ENCODE assay signal across 8 cellular contexts in genomic region chr9:129110740-129111142, GRCh38. TPM values are rescaled to one million over a fixed set of nuclear protein-coding genes. Genes with fewer than 3 reads are reported as not detected.
DNase-seq lines count a peak whose midpoint lies in the region; ATAC-seq and TF ChIP-seq lines count a peak whose summit lies in the region.

Gene CRAT (minus strand): TSS chr9:129110793. CDS start chr9:129110509, 284 bp downstream.

- CTCF ChIA-PET in BJ (lab: Yijun Ruan, JAX) = interaction anchor here (1.6 to 2.6 kb wide), 2 partner anchors 8 to 20 kb away, joined by 5 to 6 read pairs; no protein-coding TSS in a partner anchor
- CTCF ChIA-PET in activated CD4-positive, alpha-beta T cell treated with anti-CD3 and anti-CD28 coated beads, Interleukin-2, amount 10 ng/mL, durations not matched to agents 7 days and 5 days (lab: Charles Lee) = interaction anchor here (0.6 kb wide), 1 partner anchor 18 kb away, joined by 3 read pairs; no protein-coding TSS in a partner anchor

- H3K27me3 ChIP-seq in BJ (ENCODE audit: control insufficient read depth, insufficient read depth, low read length) = no peaks in the 10 kb centered on the region

- peaks cover 13% of the 10 kb centered on the region for H3K36me3 ChIP-seq in BJ (ENCODE audit: control insufficient read depth, insufficient read depth, low read length)

- H3K27ac ChIP-seq in coronary artery = peak within 1 kb of the TSS; percentile 88 to 91

- TF ChIP-seq CTCF in BJ (IDR thresholded peaks at IDR 0.05; ENCODE audit: insufficient read depth, low read depth, low read length) (no peak), coronary artery (IDR thresholded peaks at IDR 0.05) (no peak)

- ATAC-seq in GM19324 (IDR thresholded peaks at IDR 0.05; ENCODE audit: low FRiP score, unreplicated experiment) (peak; percentile 66), HG03457 (IDR thresholded peaks at IDR 0.05; ENCODE audit: unreplicated experiment) (peak; percentile 40)

- peak within 1 kb of the TSS; percentile 97 for H3K4me3 Mint-ChIP-seq in activated CD4-positive, alpha-beta T cell treated with anti-CD3 and anti-CD28 coated beads, Interleukin-2, amount 10 ng/mL, durations not matched to agents 7 days and 5 days

- POLR2A ChIA-PET in BJ (lab: Charles Lee) = no interaction called here
- POLR2A ChIA-PET in activated CD4-positive, alpha-beta T cell treated with anti-CD3 and anti-CD28 coated beads, Interleukin-2, amount 10 ng/mL, durations not matched to agents 7 days and 5 days (lab: Charles Lee) = no interaction called here

- peak within 1 kb of the TSS; percentile 97 for H3K27ac Mint-ChIP-seq in activated CD4-positive, alpha-beta T cell treated with anti-CD3 and anti-CD28 coated beads, Interleukin-2, amount 10 ng/mL, durations not matched to agents 7 days and 5 days

- H3K9me3 Mint-ChIP-seq in activated CD4-positive, alpha-beta T cell treated with anti-CD3 and anti-CD28 coated beads, Interleukin-2, amount 10 ng/mL, durations not matched to agents 7 days and 5 days = no peaks in the 10 kb centered on the region

- DNase-seq in BJ (ENCODE audit: low read depth) (peak; percentile 50), NCI-H526 treated with DMSO at 0.1 percent for 48 hours (lab: John Stamatoyannopoulos, UW) (peak; percentile 54), coronary artery (ENCODE audit: low spot score) (peak; percentile 98), left kidney (ENCODE audit: low read depth, low spot score) (peak; percentile 97)
- DNase-seq in activated CD4-positive, alpha-beta T cell treated with anti-CD3 and anti-CD28 coated beads, Interleukin-2, amount 10 ng/mL, durations not matched to agents 7 days and 5 days = peak; percentile 97
- DNase-seq in stimulated activated CD4-positive, alpha-beta T cell treated with anti-CD3 and anti-CD28 coated beads, Interleukin-1b, Interleukin-23, amount 100 ng/mL, for 4 hours (ENCODE audit: low read depth in 2 of 2) = peak; percentile 95 to 98

- H3K27me3 Mint-ChIP-seq in activated CD4-positive, alpha-beta T cell treated with anti-CD3 and anti-CD28 coated beads, Interleukin-2, amount 10 ng/mL, durations not matched to agents 7 days and 5 days = no peaks in the 10 kb centered on the region

- peaks cover 2% of the 10 kb centered on the region for H3K36me3 Mint-ChIP-seq in activated CD4-positive, alpha-beta T cell treated with anti-CD3 and anti-CD28 coated beads, Interleukin-2, amount 10 ng/mL, durations not matched to agents 7 days and 5 days (ENCODE audit: low read depth)

- H3K4me3 ChIP-seq in BJ (ENCODE audit: low read depth, low read length) = peak within 1 kb of the TSS; percentile 98
- H3K4me3 ChIP-seq in coronary artery = peak within 1 kb of the TSS; percentile 99

- peaks cover 41% of the 10 kb centered on the region for H3K4me1 Mint-ChIP-seq in activated CD4-positive, alpha-beta T cell treated with anti-CD3 and anti-CD28 coated beads, Interleukin-2, amount 10 ng/mL, durations not matched to agents 7 days and 5 days

RNA-seq across cellular contexts. Expression of gene CRAT, which starts in this region (rescaled TPM):
- 29.3 and 61.2 TPM in 2 replicates for polyA plus RNA-seq in BJ (2011; rRNA removed)
- 33.2 and 37.6 TPM in 2 replicates for polyA minus RNA-seq in BJ (2011; rRNA and poly(A)+ RNA removed)
- total RNA-seq in activated CD4-positive, alpha-beta T cell treated with anti-CD3 and anti-CD28 coated beads, Interleukin-2, amount 10 ng/mL, durations not matched to agents 7 days and 5 days = 10 to 100 TPM; 20.4 to 25.2 TPM

Comparison
In these comparisons a context has a peak if more than half of its experiments do, and no peak if none do; other contexts are left out.
1. Peak in every context shown above with its lines: DNase-seq, ATAC-seq, H3K4me3 ChIP-seq and H3K27ac ChIP-seq.